20 cellular contexts compared by ENCODE assay signal in the genomic region with DNA sequence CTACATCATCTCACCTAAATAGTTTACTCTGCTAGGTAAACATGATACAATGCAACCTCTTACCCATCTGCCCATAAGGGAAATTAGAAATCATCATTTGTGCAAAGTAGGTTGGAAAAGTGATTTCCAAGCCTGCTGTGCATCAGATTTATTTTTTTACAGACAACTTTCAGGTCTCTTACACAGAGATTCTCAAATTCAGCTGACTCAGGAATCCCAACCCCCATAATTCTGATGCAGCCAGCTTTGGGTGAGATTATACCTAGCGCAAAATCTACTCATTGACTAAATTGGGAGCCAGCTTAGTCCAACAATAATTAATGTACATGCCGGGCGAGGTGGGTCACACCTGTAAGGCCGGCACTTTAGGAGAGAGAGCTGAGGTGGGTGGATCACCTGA. TPM values are rescaled to one million over a fixed set of nuclear protein-coding genes. Genes with fewer than 3 reads are reported as not detected.
DNase-seq lines count a peak whose midpoint lies in the region; ATAC-seq, FAIRE-seq and TF ChIP-seq lines count a peak whose summit lies in the region.
"Had no signal": no experiment of that assay in that cellular context is flagged by ENCODE, and none has a peak within 500 bp of the region (broad histone marks: within the 10 kb centered on the region; RNA-seq: fewer than 3 reads in every experiment).

No MANE protein-coding gene starts in this region.

- H4K20me1 ChIP-seq in GM23338 (replicated peaks; ENCODE audit: insufficient read depth) = peaks cover 32% of the 10 kb centered on the region

- H3K4me3 Mint-ChIP-seq in GM23338 = no peak overlapping the region
- H3K4me3 Mint-ChIP-seq in activated naive CD8-positive, alpha-beta T cell treated with anti-CD3 and anti-CD28 coated beads, Interleukin-2, amount 10 ng/mL, durations not matched to agents 7 days and 5 days = peak overlapping the region; percentile 22
- H3K4me3 Mint-ChIP-seq: stimulated activated memory B cell treated with anti-CD40 and anti-IgM and Interleukin-4, amounts not matched to agents 10 μg/mL and 1 μg/mL and 100 μg/mL, for 72 hours had no signal

- no peak overlapping the region for H3K23ac ChIP-seq in mesendoderm (ENCODE audit: low read length)

- H3K4me1 Mint-ChIP-seq in GM23338 = peaks cover 42% of the 10 kb centered on the region
- peaks cover 30% of the 10 kb centered on the region for H3K4me1 Mint-ChIP-seq in activated naive CD8-positive, alpha-beta T cell treated with anti-CD3 and anti-CD28 coated beads, Interleukin-2, amount 10 ng/mL, durations not matched to agents 7 days and 5 days

- H4K8ac ChIP-seq in mesendoderm (ENCODE audit: low read depth, low read length) = peak overlapping the region; percentile 28

- FAIRE-seq in A549 (lab: Jason Lieb, UNC) = no peak

- no peaks in the 10 kb centered on the region for H3K79me1 ChIP-seq in mesendoderm (ENCODE audit: low read length)

- peak overlapping the region; percentile 60 for H3K27ac Mint-ChIP-seq in GM23338
- H3K27ac Mint-ChIP-seq in activated naive CD8-positive, alpha-beta T cell treated with anti-CD3 and anti-CD28 coated beads, Interleukin-2, amount 10 ng/mL, durations not matched to agents 7 days and 5 days = no peak overlapping the region
- H3K27ac Mint-ChIP-seq: stimulated activated memory B cell treated with anti-CD40 and anti-IgM and Interleukin-4, amounts not matched to agents 10 μg/mL and 1 μg/mL and 100 μg/mL, for 72 hours had no signal

- H3K4me3 ChIP-seq in A549 (no peak overlapping the region), GM23338 (no peak overlapping the region), mesendoderm (ENCODE audit: low read length) (no peak overlapping the region)

- no peak overlapping the region for H3K56ac ChIP-seq in mesendoderm (ENCODE audit: low read length)

- POLR2A ChIA-PET in A549 (lab: Yijun Ruan, JAX) = no interaction called here
- POLR2A ChIA-PET in activated naive CD8-positive, alpha-beta T cell treated with anti-CD3 and anti-CD28 coated beads, Interleukin-2, amount 10 ng/mL, durations not matched to agents 7 days and 5 days (lab: Charles Lee) = interaction anchor here (14.4 kb wide), 1 partner anchor 39 kb away, joined by 761 read pairs; no protein-coding TSS in a partner anchor

- no peak overlapping the region for H2BK5ac ChIP-seq in mesendoderm (ENCODE audit: low read length)

- H3K27ac ChIP-seq in A549 (no peak overlapping the region), GM23338 (ENCODE audit: low read depth) (peak overlapping the region; percentile 40; the same call in 1 of the 2 replicates), mesendoderm (ENCODE audit: low read depth, low read length) (no peak overlapping the region)
- H3K27ac ChIP-seq: KMS-11 had no signal

- WGBS in A549 (ENCODE audit: missing lambda C conversion rate) = 93% methylated on average over 4 of the region's 4 CpGs
- no CpG with 5 or more reads among the region's 4 CpGs for WGBS in mesendoderm (ENCODE audit: extremely low coverage, insufficient coverage, low lambda C conversion rate)

- no peaks in the 10 kb centered on the region for H3K9me3 Mint-ChIP-seq in GM23338
- no peaks in the 10 kb centered on the region for H3K9me3 Mint-ChIP-seq in activated naive CD8-positive, alpha-beta T cell treated with anti-CD3 and anti-CD28 coated beads, Interleukin-2, amount 10 ng/mL, durations not matched to agents 7 days and 5 days
- H3K9me3 Mint-ChIP-seq: stimulated activated memory B cell treated with anti-CD40 and anti-IgM and Interleukin-4, amounts not matched to agents 10 μg/mL and 1 μg/mL and 100 μg/mL, for 72 hours had no signal

- no peak for TF ChIP-seq RAD21 in A549 (conservative IDR thresholded peaks at IDR 0.05 in 1 of 2, IDR thresholded peaks at IDR 0.05 in 1 of 2)

- TF ChIP-seq POLR2A in A549 (IDR thresholded peaks at IDR 0.05; ENCODE audit: low read length) = no peak

- peaks cover 92% of the 10 kb centered on the region for H3K36me3 ChIP-seq in GM23338 (ENCODE audit: insufficient read depth)
- H3K36me3 ChIP-seq in mesendoderm (ENCODE audit: control insufficient read depth, insufficient read depth, low read length) = peaks cover 26% of the 10 kb centered on the region

- no peak overlapping the region for H3K4me2 ChIP-seq in A549
- no peak overlapping the region for H3K4me2 ChIP-seq in GM23338
- no peak overlapping the region for H3K4me2 ChIP-seq in mesendoderm (ENCODE audit: low read length)
- H3K4me2 ChIP-seq: KMS-11 had no signal

- no peak overlapping the region for H2AK5ac ChIP-seq in mesendoderm (ENCODE audit: low read length)

- no peak overlapping the region for H2AFZ ChIP-seq in GM23338

- no peak for TF ChIP-seq EP300 in A549 (IDR thresholded peaks at IDR 0.05)

- no peak overlapping the region for H3K4ac ChIP-seq in mesendoderm (ENCODE audit: low read depth, low read length)

- H3K27me3 Mint-ChIP-seq in GM23338 (ENCODE audit: insufficient read depth, low read depth, poor library complexity) = peaks cover 16% of the 10 kb centered on the region
- no peaks in the 10 kb centered on the region for H3K27me3 Mint-ChIP-seq in activated naive CD8-positive, alpha-beta T cell treated with anti-CD3 and anti-CD28 coated beads, Interleukin-2, amount 10 ng/mL, durations not matched to agents 7 days and 5 days
- H3K27me3 Mint-ChIP-seq: stimulated activated memory B cell treated with anti-CD40 and anti-IgM and Interleukin-4, amounts not matched to agents 10 μg/mL and 1 μg/mL and 100 μg/mL, for 72 hours had no signal

- peaks cover 19% of the 10 kb centered on the region for H3K36me3 Mint-ChIP-seq in GM23338 (ENCODE audit: low read depth)
- peaks cover 56% of the 10 kb centered on the region for H3K36me3 Mint-ChIP-seq in activated naive CD8-positive, alpha-beta T cell treated with anti-CD3 and anti-CD28 coated beads, Interleukin-2, amount 10 ng/mL, durations not matched to agents 7 days and 5 days

- H3K18ac ChIP-seq in mesendoderm (ENCODE audit: low read length) = no peak overlapping the region

- H3K9me2 ChIP-seq in GM23338 (ENCODE audit: insufficient read depth) = no peaks in the 10 kb centered on the region

- peaks cover 40% of the 10 kb centered on the region; the same call in 1 of the 2 replicates for H3F3A ChIP-seq in GM23338 (replicated peaks; ENCODE audit: low read depth)

- no peak for ATAC-seq in A549
- no peak for ATAC-seq in GM23338
- ATAC-seq in activated naive CD8-positive, alpha-beta T cell treated with anti-CD3 and anti-CD28 coated beads, Interleukin-2, amount 10 ng/mL, durations not matched to agents 7 days and 5 days (ENCODE audit: low read depth) = no peak
- no peak for ATAC-seq in GM21619 (IDR thresholded peaks at IDR 0.05; ENCODE audit: unreplicated experiment)
- ATAC-seq: left ventricle myocardium superior; right cardiac atrium; stimulated activated memory B cell treated with anti-CD40 and anti-IgM and Interleukin-4, amounts not matched to agents 10 μg/mL and 1 μg/mL and 100 μg/mL, for 72 hours had no signal

- H3K27me3 ChIP-seq in GM23338 (ENCODE audit: insufficient read depth) = no peaks in the 10 kb centered on the region
- H3K27me3 ChIP-seq in mesendoderm (ENCODE audit: insufficient read depth, low read length, poor library complexity) = no peaks in the 10 kb centered on the region

- CTCF ChIA-PET in A549 (lab: Yijun Ruan, JAX) = interaction anchor here (1.1 to 2.8 kb wide), 3 partner anchors 67 to 74 kb away, joined by 3 to 8 read pairs (median 4); no protein-coding TSS in a partner anchor

- no peak overlapping the region for H3K9ac ChIP-seq in mesendoderm (ENCODE audit: low read length)
- H3K9ac ChIP-seq: KMS-11 had no signal

- H2BK120ac ChIP-seq in mesendoderm (ENCODE audit: low read depth, low read length) = no peak overlapping the region

- H3K9me3 ChIP-seq in A549 = no peaks in the 10 kb centered on the region

- H4K5ac ChIP-seq in mesendoderm (ENCODE audit: low read length) = no peak overlapping the region

- H3K4me1 ChIP-seq in A549 = no peaks in the 10 kb centered on the region
- H3K4me1 ChIP-seq in GM23338 (ENCODE audit: insufficient read depth) = peaks cover 2% of the 10 kb centered on the region; the same call in 1 of the 2 replicates
- H3K4me1 ChIP-seq in mesendoderm (ENCODE audit: control insufficient read depth, low read depth, low read length) = no peaks in the 10 kb centered on the region

- H3K79me2 ChIP-seq in GM23338 (replicated peaks; ENCODE audit: insufficient read depth) = peaks cover 69% of the 10 kb centered on the region
- peaks cover 14% of the 10 kb centered on the region for H3K79me2 ChIP-seq in mesendoderm (ENCODE audit: control insufficient read depth, insufficient read depth, low read length)

- no peak for TF ChIP-seq CTCF in A549 (IDR thresholded peaks at IDR 0.05)
- TF ChIP-seq CTCF in GM23338 (conservative IDR thresholded peaks at IDR 0.05; ENCODE audit: low read depth in 2 of 2) = no peak

- no peak overlapping the region for H2BK15ac ChIP-seq in mesendoderm (replicated peaks; ENCODE audit: low read depth)

- DNase-seq in A549 (ENCODE audit: low read depth in 1 of 2, low spot score in 1 of 2) (no peak), GM23338 (ENCODE audit: low spot score) (no peak), mesendoderm (no peak), T1000 (lab: John Stamatoyannopoulos, UW) (no peak), SIG-M5 (lab: John Stamatoyannopoulos, UW) (no peak)
- DNase-seq in activated naive CD8-positive, alpha-beta T cell treated with anti-CD3 and anti-CD28 coated beads, Interleukin-2, amount 10 ng/mL, durations not matched to agents 7 days and 5 days = no peak
- DNase-seq in stimulated activated CD4-positive, alpha-beta T cell treated with anti-CD3 and anti-CD28 coated beads, Interleukin-1b, Interleukin-23, amount 100 ng/mL, for 48 hours = no peak
- DNase-seq: DND-41; effector CD8-positive, alpha-beta T cell; head of caudate nucleus; left ventricle myocardium superior; NCI-H2081; NCI-H446; NK-92 treated with Interleukin-12 subunit alpha and Interleukin-12 subunit beta, amount 100 ng/mL, for 24 hours; right cardiac atrium; stimulated activated CD4-positive, alpha-beta T cell treated with anti-CD3 and anti-CD28 coated beads, Interleukin-15, amount 100 ng/mL, for 24 hours had no signal

RNA-seq across cellular contexts. Expression of a gene that starts 8.5 kb away (rescaled TPM):
- polyA plus RNA-seq in A549 (2011; rRNA removed) = 52.4 and 56.4 TPM in 2 replicates
- 8.3 and 11.1 TPM in 2 replicates for polyA plus RNA-seq in A549 (2012; cell fraction: cytosol; rRNA removed)
- polyA plus RNA-seq in A549 (2012; cell fraction: nucleus; rRNA removed) = 15.0 and 23.3 TPM in 2 replicates
- 7.8 to 13.3 TPM (median 8.7 TPM) in 3 replicates for polyA plus RNA-seq in A549 (2017; fragmentation: RNase III; extraction: RNeasy Plus Mini Kit Qiagen cat#74134 plus additional on column Dnase treatment)
- 72.9 and 109 TPM in 2 replicates for polyA minus RNA-seq in A549 (2011; rRNA and poly(A)+ RNA removed)
- total RNA-seq in GM23338 (2014; rRNA removed; shearing (Covaris generic)) = 388 and 451 TPM in 2 replicates
- 199 and 208 TPM in 2 replicates for polyA plus RNA-seq in GM23338 (2016; fragmentation: Nextera tagmentation; extraction: Ambion mirVana)
- total RNA-seq in activated naive CD8-positive, alpha-beta T cell treated with anti-CD3 and anti-CD28 coated beads, Interleukin-2, amount 10 ng/mL, durations not matched to agents 7 days and 5 days = 100 to 1,000 TPM; 219 to 224 TPM
- 1,217 TPM for polyA plus RNA-seq in mesendoderm (2013, experiment 1 of 2)
- polyA plus RNA-seq in mesendoderm (2013, experiment 2 of 2) = 1,204 TPM

RNA-seq across cellular contexts. Expression of a gene that starts 54.8 kb away (rescaled TPM):
- polyA plus RNA-seq in A549 (2011; rRNA removed) = 0.68 and 0.91 TPM in 2 replicates
- 0.03 and 0.05 TPM in 2 replicates for polyA plus RNA-seq in A549 (2012; cell fraction: cytosol; rRNA removed)
- 0.14 and 0.84 TPM in 2 replicates for polyA plus RNA-seq in A549 (2012; cell fraction: nucleus; rRNA removed)
- polyA plus RNA-seq in A549 (2017; fragmentation: RNase III; extraction: RNeasy Plus Mini Kit Qiagen cat#74134 plus additional on column Dnase treatment) = 0.16 to 0.30 TPM (median 0.25 TPM) in 3 replicates
- polyA minus RNA-seq in A549 (2011; rRNA and poly(A)+ RNA removed) = 0.17 and 0.92 TPM in 2 replicates
- 26.1 and 31.5 TPM in 2 replicates for total RNA-seq in GM23338 (2014; rRNA removed; shearing (Covaris generic))
- polyA plus RNA-seq in GM23338 (2016; fragmentation: Nextera tagmentation; extraction: Ambion mirVana) = 6.7 and 6.8 TPM in 2 replicates
- total RNA-seq in activated naive CD8-positive, alpha-beta T cell treated with anti-CD3 and anti-CD28 coated beads, Interleukin-2, amount 10 ng/mL, durations not matched to agents 7 days and 5 days = under 1 TPM in 1 of 2 experiments, not detected in 1; 0.11 TPM
- 10.5 TPM for polyA plus RNA-seq in mesendoderm (2013, experiment 1 of 2)
- 9.8 TPM for polyA plus RNA-seq in mesendoderm (2013, experiment 2 of 2)
- total RNA-seq: left ventricle myocardium superior had no signal
- polyA plus RNA-seq: aorta, right cardiac atrium had no signal

Comparison
In these comparisons a context has a peak if more than half of its experiments do, and no peak if none do; other contexts are left out.
1. RNA of a gene that starts 54.8 kb away (total RNA-seq): 26.1 to 31.5 TPM in GM23338; 0.11 TPM in activated naive CD8-positive, alpha-beta T cell treated with anti-CD3 and anti-CD28 coated beads, Interleukin-2, amount 10 ng/mL, durations not matched to agents 7 days and 5 days; every median in the first group is over 10 times any median in the second.